In genomic region chr11:67119577-67120391, GRCh38 we compare ENCODE assay signal across 8 cellular contexts. TPM values are rescaled to one million over a fixed set of nuclear protein-coding genes. Genes with fewer than 3 reads are reported as not detected.
A peak's percentile ranks its signal among the peaks of the same experiment; 100 is the strongest.
DNase-seq lines count a peak whose midpoint lies in the region; ATAC-seq and TF ChIP-seq lines count a peak whose summit lies in the region.

No MANE protein-coding gene starts in this region.

- peaks cover 50% of the 10 kb centered on the region for H3K79me2 ChIP-seq in SU-DHL-6 (ENCODE audit: insufficient read depth, low read length)

- H3K27ac ChIP-seq in SU-DHL-6 (ENCODE audit: low read depth, low read length) (peak overlapping the region; percentile 64), liver (ENCODE audit: low read depth in 1 of 2, low read length in 2 of 2) (peak overlapping the region; percentile 87 to 95)

- H3K4me1 ChIP-seq in liver (ENCODE audit: control insufficient read depth in 4 of 4, insufficient read depth in 4 of 4, low read length in 3 of 4): peaks cover 1 to 25% (median 13%) of the 10 kb centered on the region in 4 donors

- H3K36me3 ChIP-seq in SU-DHL-6 (ENCODE audit: low read length): peaks cover 2% of the 10 kb centered on the region; the same call in 1 of the 2 replicates
- H3K36me3 ChIP-seq in liver (ENCODE audit: control insufficient read depth in 4 of 4, insufficient read depth in 3 of 4, low read depth in 1 of 4, low read length in 3 of 4): peaks cover 0 to 2% (median 0%) of the 10 kb centered on the region in 4 donors

- DNase-seq in AG20443 (ENCODE audit: low spot score): peak; percentile 66
- peak; percentile 27 for DNase-seq in cerebellum (ENCODE audit: low spot score)
- DNase-seq in stimulated activated CD8-positive, alpha-beta memory T cell treated with anti-CD3 and anti-CD28 coated beads, Interleukin-4, amount 100 ng/mL, for 48 hours: peak; percentile 50
- DNase-seq in middle frontal gyrus (ENCODE audit: extremely low spot score, low spot score): no peak

- no peaks in the 10 kb centered on the region for H4K20me1 ChIP-seq in SU-DHL-6 (ENCODE audit: low read depth, low read length)

- WGBS in liver: under 1% methylated on average over 63 of the region's 63 CpGs

- H3K9ac ChIP-seq in SU-DHL-6 (ENCODE audit: low read length): peak overlapping the region; percentile 76
- peak overlapping the region; percentile 50 to 74 for H3K9ac ChIP-seq in liver (ENCODE audit: low read depth in 1 of 2, low read length in 2 of 2)

- peaks cover 11% of the 10 kb centered on the region; the same call in 1 of the 2 replicates for H3F3A ChIP-seq in SU-DHL-6 (ENCODE audit: insufficient read depth)

- H3K9me3 ChIP-seq in SU-DHL-6 (ENCODE audit: insufficient read depth, low read length) (no peaks in the 10 kb centered on the region), liver (ENCODE audit: control insufficient read depth in 4 of 4, low read length in 3 of 4) (no peaks in the 10 kb centered on the region)

- H2AFZ ChIP-seq in SU-DHL-6 (ENCODE audit: low read depth, low read length, severe bottlenecking): no peak overlapping the region

- H3K4me3 ChIP-seq in SU-DHL-6 (ENCODE audit: insufficient read depth, low read length, poor library complexity, severe bottlenecking) (peak overlapping the region; percentile 78), liver (ENCODE audit: low read depth in 1 of 3, low read length in 3 of 3) (peak overlapping the region; percentile 90 to 99 (median 94))

- H3K27me3 ChIP-seq in SU-DHL-6 (ENCODE audit: low read length) (no peaks in the 10 kb centered on the region), liver (ENCODE audit: control insufficient read depth in 4 of 4, insufficient read depth in 4 of 4, low read length in 3 of 4) (no peaks in the 10 kb centered on the region)

- H3K4me2 ChIP-seq in SU-DHL-6 (ENCODE audit: low read depth, low read length, poor library complexity, severe bottlenecking): peak overlapping the region; percentile 98

- ATAC-seq in GM18520 (IDR thresholded peaks at IDR 0.05; ENCODE audit: unreplicated experiment) (peak; percentile 13), HG03103 (IDR thresholded peaks at IDR 0.05; ENCODE audit: low read depth, unreplicated experiment) (peak; percentile 2)

- H3K9me2 ChIP-seq in SU-DHL-6 (replicated peaks; ENCODE audit: insufficient read depth, low read length): no peaks in the 10 kb centered on the region

- no peak for TF ChIP-seq RAD21 in liver (IDR thresholded peaks at IDR 0.05)

- TF ChIP-seq CTCF in SU-DHL-6 (IDR thresholded peaks at IDR 0.05; ENCODE audit: insufficient read depth, low read length, poor library complexity, severe bottlenecking): no peak
- TF ChIP-seq CTCF in liver (IDR thresholded peaks at IDR 0.05; ENCODE audit: low read depth, low read length, missing input control): no peak

TF ChIP-seq in liver, 16 proteins besides CTCF, POLR2A, EP300 and RAD21:
- no peak for TF ChIP-seq NR2F2 (IDR thresholded peaks at IDR 0.05)
- no peak for TF ChIP-seq HNF4G (IDR thresholded peaks at IDR 0.05)
- no peak for TF ChIP-seq RXRA (IDR thresholded peaks at IDR 0.05)
- peak; percentile 34 for TF ChIP-seq YY1 (IDR thresholded peaks at IDR 0.05)
- TF ChIP-seq REST (IDR thresholded peaks at IDR 0.05): no peak

RNA-seq across cellular contexts. Expression of gene KDM2A, which starts 0.7 kb away (rescaled TPM):
- total RNA-seq in cerebellum (63.9 TPM), liver (10 to 100 TPM; 25.2 to 44.9 TPM)
- 10 to 100 TPM in 1 of 2 donors, 1 to 10 TPM in 1; 8.3 to 19.6 TPM for polyA plus RNA-seq in liver
